In genomic region chr13:30673669-30674521, GRCh38 we compare ENCODE assay signal across 1 cellular context.
TF ChIP-seq lines count a peak whose summit lies in the region.

No MANE protein-coding gene starts in this region.

TF ChIP-seq in HEK293, 187 proteins besides CTCF, POLR2A, EP300 and RAD21 (continued from another document and continues in another):
- TF ChIP-seq ZBTB6 (tag by site-specific recombination; IDR thresholded peaks at IDR 0.05) (0 out of 2 replicates have a peak, but pooled peaks have one; percentile 5), HOXC10 (CRISPR knock-in tag; IDR thresholded peaks at IDR 0.05) (no peak), SETDB1 (IDR thresholded peaks at IDR 0.05; ENCODE audit: insufficient read length, low read length) (no peak), ZNF701 (tag by site-specific recombination; IDR thresholded peaks at IDR 0.05) (no peak), ZNF585B (tag by site-specific recombination; IDR thresholded peaks at IDR 0.05) (no peak), PATZ1 (tag by site-specific recombination; IDR thresholded peaks at IDR 0.05) (peak; percentile 55; the same call in 1 of the 2 replicates), ZSCAN30 (tag by site-specific recombination; IDR thresholded peaks at IDR 0.05) (peak; percentile 55; the same call in 1 of the 2 replicates), ZNF571 (tag by site-specific recombination; IDR thresholded peaks at IDR 0.05) (no peak), ZBTB49 (tag by site-specific recombination; IDR thresholded peaks at IDR 0.05; ENCODE audit: low read depth) (no peak), SP7 (tag by site-specific recombination; IDR thresholded peaks at IDR 0.05) (peak; percentile 77; the same call in 1 of the 2 replicates), ZIC2 (tag by site-specific recombination; IDR thresholded peaks at IDR 0.05) (peak; percentile 70), ZNF169 (tag by site-specific recombination; IDR thresholded peaks at IDR 0.05) (no peak), KLF9 (tag by site-specific recombination; IDR thresholded peaks at IDR 0.05; ENCODE audit: low read depth) (no peak), ZNF560 (tag by site-specific recombination; IDR thresholded peaks at IDR 0.05; ENCODE audit: borderline replicate concordance) (no peak), ZNF658 (tag by site-specific recombination; IDR thresholded peaks at IDR 0.05) (no peak), ZNF626 (tag by site-specific recombination; IDR thresholded peaks at IDR 0.05) (no peak), ZNF791 (tag by site-specific recombination; IDR thresholded peaks at IDR 0.05) (no peak), ZNF514 (tag by site-specific recombination; IDR thresholded peaks at IDR 0.05) (no peak), ELK4 (IDR thresholded peaks at IDR 0.05; ENCODE audit: borderline replicate concordance, low read depth, low read length) (no peak), ZNF621 (tag by site-specific recombination; IDR thresholded peaks at IDR 0.05) (no peak), MYNN (tag by site-specific recombination; IDR thresholded peaks at IDR 0.05; ENCODE audit: borderline replicate concordance) (no peak), ZNF76 (tag by site-specific recombination; IDR thresholded peaks at IDR 0.05; ENCODE audit: borderline replicate concordance, low read depth) (peak; percentile 34; the same call in 1 of the 2 replicates), ZBTB21 (tag by site-specific recombination; IDR thresholded peaks at IDR 0.05) (no peak), ZNF623 (tag by site-specific recombination; IDR thresholded peaks at IDR 0.05) (no peak), ZBTB1 (tag by site-specific recombination; IDR thresholded peaks at IDR 0.05) (no peak), ZNF518A (tag by site-specific recombination; conservative IDR thresholded peaks at IDR 0.05; ENCODE audit: low read depth) (no peak), MZF1 (tag by site-specific recombination; IDR thresholded peaks at IDR 0.05; ENCODE audit: borderline replicate concordance) (no peak), ZNF610 (tag by site-specific recombination; IDR thresholded peaks at IDR 0.05; ENCODE audit: borderline replicate concordance) (0 out of 2 replicates have a peak, but pooled peaks have one; percentile 16), ZFP37 (tag by site-specific recombination; IDR thresholded peaks at IDR 0.05) (no peak), ZNF140 (tag by site-specific recombination; IDR thresholded peaks at IDR 0.05) (no peak), FEZF1 (tag by site-specific recombination; IDR thresholded peaks at IDR 0.05) (peak; percentile 24; the same call in 1 of the 2 replicates), SCRT2 (tag by site-specific recombination; IDR thresholded peaks at IDR 0.05) (no peak), SP3 (tag by site-specific recombination; IDR thresholded peaks at IDR 0.05) (peak; percentile 36; the same call in 1 of the 2 replicates)
- TF ChIP-seq, protein P1, sequence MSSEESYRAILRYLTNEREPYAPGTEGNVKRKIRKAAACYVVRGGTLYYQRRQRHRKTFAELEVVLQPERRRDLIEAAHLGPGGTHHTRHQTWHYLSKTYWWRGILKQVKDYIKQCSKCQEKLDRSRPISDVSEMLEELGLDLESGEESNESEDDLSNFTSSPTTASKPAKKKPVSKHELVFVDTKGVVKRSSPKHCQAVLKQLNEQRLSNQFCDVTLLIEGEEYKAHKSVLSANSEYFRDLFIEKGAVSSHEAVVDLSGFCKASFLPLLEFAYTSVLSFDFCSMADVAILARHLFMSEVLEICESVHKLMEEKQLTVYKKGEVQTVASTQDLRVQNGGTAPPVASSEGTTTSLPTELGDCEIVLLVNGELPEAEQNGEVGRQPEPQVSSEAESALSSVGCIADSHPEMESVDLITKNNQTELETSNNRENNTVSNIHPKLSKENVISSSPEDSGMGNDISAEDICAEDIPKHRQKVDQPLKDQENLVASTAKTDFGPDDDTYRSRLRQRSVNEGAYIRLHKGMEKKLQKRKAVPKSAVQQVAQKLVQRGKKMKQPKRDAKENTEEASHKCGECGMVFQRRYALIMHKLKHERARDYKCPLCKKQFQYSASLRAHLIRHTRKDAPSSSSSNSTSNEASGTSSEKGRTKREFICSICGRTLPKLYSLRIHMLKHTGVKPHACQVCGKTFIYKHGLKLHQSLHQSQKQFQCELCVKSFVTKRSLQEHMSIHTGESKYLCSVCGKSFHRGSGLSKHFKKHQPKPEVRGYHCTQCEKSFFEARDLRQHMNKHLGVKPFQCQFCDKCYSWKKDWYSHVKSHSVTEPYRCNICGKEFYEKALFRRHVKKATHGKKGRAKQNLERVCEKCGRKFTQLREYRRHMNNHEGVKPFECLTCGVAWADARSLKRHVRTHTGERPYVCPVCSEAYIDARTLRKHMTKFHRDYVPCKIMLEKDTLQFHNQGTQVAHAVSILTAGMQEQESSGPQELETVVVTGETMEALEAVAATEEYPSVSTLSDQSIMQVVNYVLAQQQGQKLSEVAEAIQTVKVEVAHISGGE (tag by site-specific recombination; conservative IDR thresholded peaks at IDR 0.05; ENCODE audit: low read depth) = 0 out of 2 replicates have a peak, but pooled peaks have one; percentile 26
- TF ChIP-seq, protein P2, sequence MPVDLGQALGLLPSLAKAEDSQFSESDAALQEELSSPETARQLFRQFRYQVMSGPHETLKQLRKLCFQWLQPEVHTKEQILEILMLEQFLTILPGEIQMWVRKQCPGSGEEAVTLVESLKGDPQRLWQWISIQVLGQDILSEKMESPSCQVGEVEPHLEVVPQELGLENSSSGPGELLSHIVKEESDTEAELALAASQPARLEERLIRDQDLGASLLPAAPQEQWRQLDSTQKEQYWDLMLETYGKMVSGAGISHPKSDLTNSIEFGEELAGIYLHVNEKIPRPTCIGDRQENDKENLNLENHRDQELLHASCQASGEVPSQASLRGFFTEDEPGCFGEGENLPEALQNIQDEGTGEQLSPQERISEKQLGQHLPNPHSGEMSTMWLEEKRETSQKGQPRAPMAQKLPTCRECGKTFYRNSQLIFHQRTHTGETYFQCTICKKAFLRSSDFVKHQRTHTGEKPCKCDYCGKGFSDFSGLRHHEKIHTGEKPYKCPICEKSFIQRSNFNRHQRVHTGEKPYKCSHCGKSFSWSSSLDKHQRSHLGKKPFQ (tag by site-specific recombination; IDR thresholded peaks at IDR 0.05) = no peak
- TF ChIP-seq, protein P3, sequence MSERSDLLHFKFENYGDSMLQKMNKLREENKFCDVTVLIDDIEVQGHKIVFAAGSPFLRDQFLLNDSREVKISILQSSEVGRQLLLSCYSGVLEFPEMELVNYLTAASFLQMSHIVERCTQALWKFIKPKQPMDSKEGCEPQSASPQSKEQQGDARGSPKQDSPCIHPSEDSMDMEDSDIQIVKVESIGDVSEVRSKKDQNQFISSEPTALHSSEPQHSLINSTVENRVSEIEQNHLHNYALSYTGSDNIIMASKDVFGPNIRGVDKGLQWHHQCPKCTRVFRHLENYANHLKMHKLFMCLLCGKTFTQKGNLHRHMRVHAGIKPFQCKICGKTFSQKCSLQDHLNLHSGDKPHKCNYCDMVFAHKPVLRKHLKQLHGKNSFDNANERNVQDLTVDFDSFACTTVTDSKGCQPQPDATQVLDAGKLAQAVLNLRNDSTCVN (tag by site-specific recombination; optimal IDR thresholded peaks at IDR 0.05) = peak; percentile 79
- TF ChIP-seq, protein P4, sequence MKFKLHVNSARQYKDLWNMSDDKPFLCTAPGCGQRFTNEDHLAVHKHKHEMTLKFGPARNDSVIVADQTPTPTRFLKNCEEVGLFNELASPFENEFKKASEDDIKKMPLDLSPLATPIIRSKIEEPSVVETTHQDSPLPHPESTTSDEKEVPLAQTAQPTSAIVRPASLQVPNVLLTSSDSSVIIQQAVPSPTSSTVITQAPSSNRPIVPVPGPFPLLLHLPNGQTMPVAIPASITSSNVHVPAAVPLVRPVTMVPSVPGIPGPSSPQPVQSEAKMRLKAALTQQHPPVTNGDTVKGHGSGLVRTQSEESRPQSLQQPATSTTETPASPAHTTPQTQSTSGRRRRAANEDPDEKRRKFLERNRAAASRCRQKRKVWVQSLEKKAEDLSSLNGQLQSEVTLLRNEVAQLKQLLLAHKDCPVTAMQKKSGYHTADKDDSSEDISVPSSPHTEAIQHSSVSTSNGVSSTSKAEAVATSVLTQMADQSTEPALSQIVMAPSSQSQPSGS (tag by site-specific recombination; IDR thresholded peaks at IDR 0.05; ENCODE audit: low read depth) = no peak
- TF ChIP-seq, protein P5, sequence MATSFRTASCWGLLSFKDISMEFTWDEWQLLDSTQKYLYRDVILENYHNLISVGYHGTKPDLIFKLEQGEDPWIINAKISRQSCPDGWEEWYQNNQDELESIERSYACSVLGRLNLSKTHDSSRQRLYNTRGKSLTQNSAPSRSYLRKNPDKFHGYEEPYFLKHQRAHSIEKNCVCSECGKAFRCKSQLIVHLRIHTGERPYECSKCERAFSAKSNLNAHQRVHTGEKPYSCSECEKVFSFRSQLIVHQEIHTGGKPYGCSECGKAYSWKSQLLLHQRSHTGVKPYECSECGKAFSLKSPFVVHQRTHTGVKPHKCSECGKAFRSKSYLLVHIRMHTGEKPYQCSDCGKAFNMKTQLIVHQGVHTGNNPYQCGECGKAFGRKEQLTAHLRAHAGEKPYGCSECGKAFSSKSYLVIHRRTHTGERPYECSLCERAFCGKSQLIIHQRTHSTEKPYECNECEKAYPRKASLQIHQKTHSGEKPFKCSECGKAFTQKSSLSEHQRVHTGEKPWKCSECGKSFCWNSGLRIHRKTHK (tag by site-specific recombination; IDR thresholded peaks at IDR 0.05) = no peak
